Comparison of ENCODE assay signal across 30 cellular contexts in genomic region chr2:24247592-24247991, GRCh38.
"Had no signal": no experiment of that assay in that cellular context is flagged by ENCODE, and none has a peak within 500 bp of the region (broad histone marks: within the 10 kb centered on the region; RNA-seq: fewer than 3 reads in every experiment).

No MANE protein-coding gene starts in this region.

- H3K4me2 ChIP-seq: neural progenitor cell had no signal

- H3K9ac ChIP-seq: neural progenitor cell, parathyroid adenoma had no signal

- H3K27me3 ChIP-seq: neural progenitor cell, neutrophil, right atrium auricular region, suprapubic skin, tibial artery, upper lobe of right lung had no signal

- H3K4me1 ChIP-seq: left ventricle myocardium inferior, neural progenitor cell, parathyroid adenoma, psoas muscle, right atrium auricular region, suprapubic skin, tibial artery, upper lobe of right lung had no signal

- H3K9me3 Mint-ChIP-seq: mesothelial cell of epicardium; naive B cell; natural killer cell; nephron progenitor cell; neural progenitor cell; stimulated activated naive CD8-positive, alpha-beta T cell treated with anti-CD3 and anti-CD28 coated beads, Interleukin-15, Interleukin-2, amounts not matched to agents 100 ng/mL and 50 ng/mL, for 24 hours had no signal

- H3K4me1 Mint-ChIP-seq: mesothelial cell of epicardium, naive B cell, nephron progenitor cell, neural progenitor cell had no signal

- H3K36me3 Mint-ChIP-seq: neural progenitor cell had no signal

- H3K9me3 ChIP-seq: left ventricle myocardium inferior, neutrophil, psoas muscle, right atrium auricular region, suprapubic skin, thoracic aorta, tibial artery, upper lobe of right lung had no signal

- H3K27ac Mint-ChIP-seq: mesothelial cell of epicardium; nephron progenitor cell; neural progenitor cell; stimulated activated naive CD8-positive, alpha-beta T cell treated with anti-CD3 and anti-CD28 coated beads, Interleukin-15, Interleukin-2, amounts not matched to agents 100 ng/mL and 50 ng/mL, for 24 hours had no signal

- H3K36me3 ChIP-seq: neural progenitor cell had no signal

- FAIRE-seq: keratinocyte, urothelium cell line had no signal

- H3K4me3 Mint-ChIP-seq: mesothelial cell of epicardium; naive B cell; natural killer cell; nephron progenitor cell; neural progenitor cell; stimulated activated naive CD8-positive, alpha-beta T cell treated with anti-CD3 and anti-CD28 coated beads, Interleukin-15, Interleukin-2, amounts not matched to agents 100 ng/mL and 50 ng/mL, for 24 hours had no signal

- H2AFZ ChIP-seq: neural progenitor cell, parathyroid adenoma had no signal

- H3K4me3 ChIP-seq: left ventricle myocardium inferior, lung, neural progenitor cell, psoas muscle, right atrium auricular region, skin epidermis, suprapubic skin, thoracic aorta, tibial artery, upper lobe of right lung had no signal

- H3K27me3 Mint-ChIP-seq: naive B cell; stimulated activated naive CD8-positive, alpha-beta T cell treated with anti-CD3 and anti-CD28 coated beads, Interleukin-15, Interleukin-2, amounts not matched to agents 100 ng/mL and 50 ng/mL, for 24 hours had no signal

- DNase-seq: hippocampal formation; left colon; left ventricle myocardium inferior; mesendoderm; naive B cell; natural killer cell; nephron progenitor cell; occipital lobe; psoas muscle; stimulated activated CD4-positive, alpha-beta T cell treated with anti-CD3 and anti-CD28 coated beads, Interleukin-12 subunit alpha, Interleukin-12 subunit beta, amount 100 ng/mL, for 4 hours; stimulated activated CD4-positive, alpha-beta T cell treated with anti-CD3 and anti-CD28 coated beads, Interleukin-15, amount 100 ng/mL, for 24 hours; stimulated activated CD4-positive, alpha-beta T cell treated with anti-CD3 and anti-CD28 coated beads, Interleukin-2, amount 100 ng/mL, for 24 hours; stimulated activated CD4-positive, alpha-beta T cell treated with anti-CD3 and anti-CD28 coated beads, Interleukin-4, amount 100 ng/mL, for 1 hour; stimulated activated naive CD4-positive, alpha-beta T cell; tibial artery; trophoblast cell; upper lobe of right lung had no signal

- H3K27ac ChIP-seq: left ventricle myocardium inferior, neural progenitor cell, neutrophil, parathyroid adenoma, psoas muscle, right atrium auricular region, skin epidermis, suprapubic skin, thoracic aorta, tibial artery, upper lobe of right lung had no signal

- ATAC-seq: left colon, natural killer cell, psoas muscle, sciatic nerve, upper lobe of right lung had no signal

- H3K79me2 ChIP-seq: parathyroid adenoma had no signal
